In the genomic region with DNA sequence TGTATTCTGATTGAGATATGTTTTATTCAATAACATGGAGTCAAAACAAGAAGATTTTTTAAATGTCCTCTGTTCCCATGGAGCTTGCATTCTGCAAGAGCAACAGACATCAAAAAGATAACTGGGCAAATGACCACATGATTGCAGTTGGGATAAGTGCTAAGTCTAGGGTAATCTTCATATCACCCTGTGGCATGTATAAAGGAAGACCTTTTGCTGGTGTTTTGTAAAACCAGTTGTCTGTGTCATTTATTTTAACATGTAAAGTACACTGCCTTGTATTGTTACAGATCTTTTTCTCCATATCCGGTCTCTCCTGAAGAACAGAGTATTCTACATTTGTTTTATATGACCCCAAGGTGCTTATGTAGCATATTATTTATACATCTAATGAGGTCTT, we compare ENCODE assay signal across 16 cellular contexts. TPM values are rescaled to one million over a fixed set of nuclear protein-coding genes. Genes with fewer than 3 reads are reported as not detected.
DNase-seq lines count a peak whose midpoint lies in the region; ATAC-seq and TF ChIP-seq lines count a peak whose summit lies in the region.
"Had no signal": no experiment of that assay in that cellular context is flagged by ENCODE, and none has a peak within 500 bp of the region (broad histone marks: within the 10 kb centered on the region; RNA-seq: fewer than 3 reads in every experiment).

No MANE protein-coding gene starts in this region.

- peak overlapping the region in 8 of 11 experiments; percentile 2 to 51 (median 34); a peak in 13 of 22 replicates for H3K4me2 ChIP-seq in BLaER1 treated with 17β-estradiol and CSF1 and Interleukin-3, amounts not matched to agents 10 nM and 100 nM

- H3K9me3 ChIP-seq in BLaER1 treated with 17β-estradiol and CSF1 and Interleukin-3, amounts not matched to agents 10 nM and 100 nM (replicated peaks in 1 of 11), result no peaks in the 10 kb centered on the region
- H3K9me3 ChIP-seq in gastrocnemius medialis (no peaks in the 10 kb centered on the region), body of pancreas (no peaks in the 10 kb centered on the region)

- WGBS in body of pancreas, 2 donors, result 89 to 90% methylated on average over 1 of the region's 1 CpG

- peak overlapping the region; percentile 52 for H3K27ac Mint-ChIP-seq in dendritic cell treated with granulocyte-macrophage colony-stimulating factor and Interleukin-4, amounts not matched to agents 40 ng/mL and 50 ng/mL, for 4 days
- H3K27ac Mint-ChIP-seq in osteocyte (ENCODE audit: unreplicated experiment), result peak overlapping the region; percentile 5

- no peak for TF ChIP-seq CTCF in osteocyte (IDR thresholded peaks at IDR 0.05)
- TF ChIP-seq CTCF in gastrocnemius medialis (IDR thresholded peaks at IDR 0.05 in 4 of 5, conservative IDR thresholded peaks at IDR 0.05 in 1 of 5), result no peak
- TF ChIP-seq CTCF in body of pancreas (IDR thresholded peaks at IDR 0.05), result no peak

- H3K27me3 Mint-ChIP-seq in dendritic cell treated with granulocyte-macrophage colony-stimulating factor and Interleukin-4, amounts not matched to agents 40 ng/mL and 50 ng/mL, for 4 days, result no peaks in the 10 kb centered on the region
- no peaks in the 10 kb centered on the region for H3K27me3 Mint-ChIP-seq in osteocyte (ENCODE audit: unreplicated experiment)

- H3K36me3 ChIP-seq in BLaER1 treated with 17β-estradiol and CSF1 and Interleukin-3, amounts not matched to agents 10 nM and 100 nM, result peaks cover 15 to 48% (median 35%) of the 10 kb centered on the region in 11 experiments; a peak in 20 of 22 replicates
- H3K36me3 ChIP-seq in gastrocnemius medialis (peaks cover 0 to 13% of the 10 kb centered on the region in 2 donors), body of pancreas (replicated peaks in 1 of 2; ENCODE audit: insufficient read depth in 1 of 2, low read depth in 2 of 2) (no peaks in the 10 kb centered on the region)

- H3K36me3 Mint-ChIP-seq in dendritic cell treated with granulocyte-macrophage colony-stimulating factor and Interleukin-4, amounts not matched to agents 40 ng/mL and 50 ng/mL, for 4 days (ENCODE audit: low read depth), result peaks cover 37% of the 10 kb centered on the region
- peaks cover 27% of the 10 kb centered on the region for H3K36me3 Mint-ChIP-seq in osteocyte (ENCODE audit: unreplicated experiment)

- no peaks in the 10 kb centered on the region for H3K27me3 ChIP-seq in BLaER1 treated with 17β-estradiol and CSF1 and Interleukin-3, amounts not matched to agents 10 nM and 100 nM
- no peaks in the 10 kb centered on the region for H3K27me3 ChIP-seq in gastrocnemius medialis
- no peaks in the 10 kb centered on the region for H3K27me3 ChIP-seq in body of pancreas

- no peak for TF ChIP-seq POLR2A in gastrocnemius medialis (IDR thresholded peaks at IDR 0.05)
- TF ChIP-seq POLR2A in body of pancreas (IDR thresholded peaks at IDR 0.05), result no peak

- H3K27ac ChIP-seq in BLaER1 treated with 17β-estradiol and CSF1 and Interleukin-3, amounts not matched to agents 10 nM and 100 nM, result no peak overlapping the region; a peak in 1 of 22 replicates
- no peak overlapping the region for H3K27ac ChIP-seq in gastrocnemius medialis
- H3K27ac ChIP-seq in body of pancreas, result no peak overlapping the region

- H3K9me3 Mint-ChIP-seq in dendritic cell treated with granulocyte-macrophage colony-stimulating factor and Interleukin-4, amounts not matched to agents 40 ng/mL and 50 ng/mL, for 4 days, result peaks cover 17% of the 10 kb centered on the region
- peaks cover 9% of the 10 kb centered on the region for H3K9me3 Mint-ChIP-seq in osteocyte (ENCODE audit: unreplicated experiment)

- in situ Hi-C loops in gastrocnemius medialis (cut with MboI; ENCODE audit: low sequenced_read_pairs in 4 of 4), result loop anchor here in 3 of 4 donors (25.0 kb wide), 2 partner anchors 448 to 473 kb away; partner anchors contain the start of gene TNPO1 (in 2 of the 3)

- peaks cover 32 to 55% (median 45%) of the 10 kb centered on the region in 10 experiments for H3K4me1 ChIP-seq in BLaER1 treated with 17β-estradiol and CSF1 and Interleukin-3, amounts not matched to agents 10 nM and 100 nM
- peaks cover 7 to 9% of the 10 kb centered on the region in 2 donors for H3K4me1 ChIP-seq in gastrocnemius medialis
- no peaks in the 10 kb centered on the region for H3K4me1 ChIP-seq in body of pancreas

- no peak overlapping the region for H3K4me3 ChIP-seq in BLaER1 treated with 17β-estradiol and CSF1 and Interleukin-3, amounts not matched to agents 10 nM and 100 nM
- H3K4me3 ChIP-seq in gastrocnemius medialis, result no peak overlapping the region
- H3K4me3 ChIP-seq in body of pancreas, result no peak overlapping the region

- no peak overlapping the region for H3K9ac ChIP-seq in BLaER1 treated with 17β-estradiol and CSF1 and Interleukin-3, amounts not matched to agents 10 nM and 100 nM

- intact Hi-C loops in dendritic cell treated with granulocyte-macrophage colony-stimulating factor and Interleukin-4, amounts not matched to agents 40 ng/mL and 50 ng/mL, for 4 days (cut with micrococcal nuclease), result no loop called here
- intact Hi-C loops in gastrocnemius medialis (cut with DNase I; ENCODE audit: low total_unique reads) (no loop called here), body of pancreas (cut with DNase I) (no loop called here)

- no peak overlapping the region for H3K4me3 Mint-ChIP-seq in dendritic cell treated with granulocyte-macrophage colony-stimulating factor and Interleukin-4, amounts not matched to agents 40 ng/mL and 50 ng/mL, for 4 days
- H3K4me3 Mint-ChIP-seq in osteocyte (ENCODE audit: unreplicated experiment), result no peak overlapping the region

- peak; percentile 53 for DNase-seq in MV-4-11 (lab: John Stamatoyannopoulos, UW)
- DNase-seq in osteocyte (ENCODE audit: extremely low spot score, unreplicated experiment), result no peak
- no peak for DNase-seq in C1 segment of cervical spinal cord (lab: John Stamatoyannopoulos, UW)
- no peak for DNase-seq in gastrocnemius medialis
- no peak for DNase-seq in body of pancreas
- DNase-seq: DMS79 treated with DMSO at 0.1 percent for 48 hours, KG1, NCI-H1417 treated with DMSO at 0.1 percent for 48 hours, NCI-H187 treated with DMSO at 0.1 percent for 48 hours, NCI-H2227 treated with DMSO at 0.1 percent for 48 hours, NCI-H510A treated with DMSO at 0.1 percent for 48 hours, NCI-H82, PC-3 had no signal

- no peak for ATAC-seq in gastrocnemius medialis
- no peak for ATAC-seq in body of pancreas
- ATAC-seq: HepG2, PC-3 had no signal

- H3K4me1 Mint-ChIP-seq in dendritic cell treated with granulocyte-macrophage colony-stimulating factor and Interleukin-4, amounts not matched to agents 40 ng/mL and 50 ng/mL, for 4 days (ENCODE audit: low read depth), result peaks cover 67% of the 10 kb centered on the region
- H3K4me1 Mint-ChIP-seq in osteocyte (ENCODE audit: unreplicated experiment), result peaks cover 30% of the 10 kb centered on the region

- no peaks in the 10 kb centered on the region for H4K20me1 ChIP-seq in BLaER1 treated with 17β-estradiol and CSF1 and Interleukin-3, amounts not matched to agents 10 nM and 100 nM

RNA-seq across cellular contexts. Expression of gene PTCD2, which starts 44.0 kb away (rescaled TPM):
- total RNA-seq in osteocyte (9.4 and 10.4 TPM in 2 replicates), gastrocnemius medialis (10 to 100 TPM in 1 of 4 donors, 1 to 10 TPM in 3; 6.7 to 13.2 (median 9.5) TPM), body of pancreas (1 to 10 TPM; 2.6 to 3.9 TPM)

RNA-seq across cellular contexts. Expression of gene MRPS27, which starts 44.1 kb away (rescaled TPM):
- total RNA-seq in osteocyte (45.5 and 57.7 TPM in 2 replicates), gastrocnemius medialis (10 to 100 TPM; 33.2 to 74.9 (median 62.3) TPM), body of pancreas (10 to 100 TPM; 25.4 to 52.7 TPM)
